ENCODE assay signal across 10 cellular contexts in the genomic region with DNA sequence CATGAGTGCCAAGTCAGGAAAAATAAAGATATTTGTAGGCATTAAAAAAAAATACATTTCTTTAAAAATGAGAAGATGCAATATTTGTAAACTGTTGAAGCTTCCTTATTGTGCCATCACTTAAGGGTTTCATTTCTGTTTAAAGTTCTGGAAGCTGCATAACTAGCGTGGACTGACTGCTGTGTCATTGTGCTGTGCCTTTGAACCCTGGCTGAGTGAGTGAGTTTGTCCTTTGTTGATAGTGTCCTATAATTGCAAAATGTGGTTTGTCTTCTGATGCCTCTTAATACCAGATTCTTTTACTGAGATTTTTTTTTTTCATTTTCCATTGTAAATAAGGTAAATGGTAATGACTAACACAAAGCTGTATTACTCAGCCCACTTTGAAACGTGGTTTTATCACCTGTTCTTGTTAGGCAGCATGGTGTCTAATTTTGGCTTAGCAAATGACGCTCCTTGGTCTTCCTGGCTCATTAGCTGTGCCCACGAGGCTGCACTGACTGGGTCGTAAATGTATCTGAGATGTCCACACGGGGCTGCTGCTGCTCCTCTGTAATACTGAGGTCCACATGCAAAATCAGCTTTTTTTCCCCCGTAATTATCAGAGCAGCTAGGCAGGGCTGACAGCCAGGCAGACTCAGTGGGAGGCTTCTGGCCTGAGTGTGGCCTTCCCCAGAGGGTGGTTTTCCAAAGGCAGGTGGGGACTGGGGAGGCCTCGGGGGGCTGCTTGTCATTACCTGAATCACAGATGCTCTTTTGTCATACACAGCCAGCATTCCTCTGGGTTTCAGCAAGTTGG. TPM values are rescaled to one million over a fixed set of nuclear protein-coding genes. Genes with fewer than 3 reads are reported as not detected.
DNase-seq lines count a peak whose midpoint lies in the region; ATAC-seq and TF ChIP-seq lines count a peak whose summit lies in the region.
"Had no signal": no experiment of that assay in that cellular context is flagged by ENCODE, and none has a peak within 500 bp of the region (broad histone marks: within the 10 kb centered on the region; RNA-seq: fewer than 3 reads in every experiment).

No MANE protein-coding gene starts in this region.

- H2BK12ac ChIP-seq in neuronal stem cell (ENCODE audit: low read length) = no peak overlapping the region

- H2BK15ac ChIP-seq in neuronal stem cell (ENCODE audit: low read length) = no peak overlapping the region

- peak; percentile 63 for DNase-seq in activated CD4-positive, alpha-beta T cell treated with anti-CD3 and anti-CD28 coated beads for 36 hours
- no peak for DNase-seq in activated CD4-positive, alpha-beta T cell treated with anti-CD3 and anti-CD28 coated beads for 4 hours
- DNase-seq in RWPE2 (ENCODE audit: low spot score) (no peak), endothelial cell (ENCODE audit: low spot score) (no peak), osteoblast (ENCODE audit: insufficient read length, low spot score, missing footprints) (peak; percentile 67), neuronal stem cell (ENCODE audit: low spot score) (no peak), DMS79 treated with DMSO at 0.1 percent for 48 hours (lab: John Stamatoyannopoulos, UW) (no peak), ovary (no peak)

- no peaks in the 10 kb centered on the region for H3K79me2 ChIP-seq in osteoblast (ENCODE audit: insufficient read depth, low read length)

- H3K23ac ChIP-seq in neuronal stem cell (ENCODE audit: low read depth, low read length, poor library complexity) = no peak overlapping the region

- no peak overlapping the region for H3K18ac ChIP-seq in neuronal stem cell (ENCODE audit: low read length)

- peak; percentile 88 for ATAC-seq in activated CD4-positive, alpha-beta T cell treated with anti-CD3 and anti-CD28 coated beads for 36 hours
- peak; percentile 78 for ATAC-seq in RWPE2 (ENCODE audit: low read depth)

- H3K4me1 ChIP-seq in RWPE2 (ENCODE audit: insufficient read depth, poor library complexity, severe bottlenecking) (peaks cover 12% of the 10 kb centered on the region), osteoblast (ENCODE audit: insufficient read depth, low read length) (no peaks in the 10 kb centered on the region), neuronal stem cell (ENCODE audit: control insufficient read depth in 2 of 2, insufficient read depth in 1 of 2, low read depth in 1 of 2, low read length in 2 of 2) (peaks cover 0 to 1% of the 10 kb centered on the region in 2 donors), ovary (ENCODE audit: insufficient read depth) (no peaks in the 10 kb centered on the region)

- H3K27ac Mint-ChIP-seq in activated CD4-positive, alpha-beta T cell treated with anti-CD3 and anti-CD28 coated beads for 36 hours = peak overlapping the region; percentile 88
- H3K27ac Mint-ChIP-seq in endothelial cell (ENCODE audit: unreplicated experiment) = peak overlapping the region; percentile 24
- H3K27ac Mint-ChIP-seq: T-helper 1 cell treated with Interleukin-12 subunit alpha and Interleukin-12 subunit beta and Interleukin-4 antibody, amounts not matched to agents 30 μg/mL and 1 μg/mL, for 36 hours had no signal

- H3K36me3 ChIP-seq in RWPE2 (ENCODE audit: low read depth) (peaks cover 46% of the 10 kb centered on the region), osteoblast (ENCODE audit: insufficient read depth, low read length) (peaks cover 46% of the 10 kb centered on the region), neuronal stem cell (replicated peaks in 1 of 2; ENCODE audit: control insufficient read depth in 2 of 2, insufficient read depth in 2 of 2, low read length in 2 of 2) (peaks cover 30 to 77% of the 10 kb centered on the region in 2 donors), ovary (no peaks in the 10 kb centered on the region)

- no peak overlapping the region for H4K8ac ChIP-seq in neuronal stem cell (ENCODE audit: low read depth, low read length)

- no peak for TF ChIP-seq EP300 in ovary (IDR thresholded peaks at IDR 0.05)

- H3K9me3 Mint-ChIP-seq in activated CD4-positive, alpha-beta T cell treated with anti-CD3 and anti-CD28 coated beads for 36 hours (ENCODE audit: low read depth) = no peaks in the 10 kb centered on the region
- no peaks in the 10 kb centered on the region for H3K9me3 Mint-ChIP-seq in endothelial cell (ENCODE audit: unreplicated experiment)
- H3K9me3 Mint-ChIP-seq: neural crest cell; T-helper 1 cell treated with Interleukin-12 subunit alpha and Interleukin-12 subunit beta and Interleukin-4 antibody, amounts not matched to agents 30 μg/mL and 1 μg/mL, for 36 hours had no signal

- CTCF ChIA-PET in activated CD4-positive, alpha-beta T cell treated with anti-CD3 and anti-CD28 coated beads for 36 hours (lab: Charles Lee) = interaction anchor here (0.5 to 3.0 kb wide), 7 partner anchors 14 to 580 kb away, joined by 3 to 7 read pairs (median 3); partner anchors contain the start of gene ZSCAN25

- intact Hi-C loops in activated CD4-positive, alpha-beta T cell treated with anti-CD3 and anti-CD28 coated beads for 36 hours (cut with DNase I, micrococcal nuclease) = loop anchor here in 1 of 2 experiments (10.0 kb wide), 1 partner anchor 203 kb away; no protein-coding TSS in a partner anchor
- intact Hi-C loops in ovary (cut with DNase I) = no loop called here

- H3K27ac ChIP-seq in RWPE2 (ENCODE audit: poor library complexity, severe bottlenecking) = no peak overlapping the region
- no peak overlapping the region for H3K27ac ChIP-seq in osteoblast (ENCODE audit: low read depth, low read length)
- no peak overlapping the region for H3K27ac ChIP-seq in neuronal stem cell (replicated peaks; ENCODE audit: low read length)
- H3K27ac ChIP-seq in ovary = no peak overlapping the region

- no peaks in the 10 kb centered on the region for H3K79me1 ChIP-seq in neuronal stem cell (ENCODE audit: low read depth, low read length)

- no peaks in the 10 kb centered on the region for H3K27me3 Mint-ChIP-seq in activated CD4-positive, alpha-beta T cell treated with anti-CD3 and anti-CD28 coated beads for 36 hours
- H3K27me3 Mint-ChIP-seq in endothelial cell (ENCODE audit: unreplicated experiment) = peaks cover 7% of the 10 kb centered on the region

- H4K20me1 ChIP-seq in osteoblast (ENCODE audit: insufficient read depth, low read length) = peaks cover 13% of the 10 kb centered on the region

- H3K4me1 Mint-ChIP-seq in activated CD4-positive, alpha-beta T cell treated with anti-CD3 and anti-CD28 coated beads for 36 hours = peaks cover 48% of the 10 kb centered on the region
- peaks cover 2% of the 10 kb centered on the region for H3K4me1 Mint-ChIP-seq in endothelial cell (ENCODE audit: unreplicated experiment)
- H3K4me1 Mint-ChIP-seq: neural crest cell had no signal

- no peak overlapping the region for H2AFZ ChIP-seq in osteoblast (ENCODE audit: low read length)
- H2AFZ ChIP-seq in neuronal stem cell (ENCODE audit: low read length) = no peak overlapping the region

- no peak for TF ChIP-seq POLR2A in ovary (IDR thresholded peaks at IDR 0.05)

- H3K9me3 ChIP-seq in RWPE2 (ENCODE audit: severe bottlenecking) (no peaks in the 10 kb centered on the region), osteoblast (ENCODE audit: low read depth, low read length) (no peaks in the 10 kb centered on the region), neuronal stem cell (replicated peaks in 1 of 2; ENCODE audit: control insufficient read depth in 2 of 2, insufficient read depth in 1 of 2, low read depth in 1 of 2, low read length in 2 of 2) (no peaks in the 10 kb centered on the region), ovary (no peaks in the 10 kb centered on the region)

- H3K36me3 Mint-ChIP-seq in activated CD4-positive, alpha-beta T cell treated with anti-CD3 and anti-CD28 coated beads for 36 hours (ENCODE audit: low read depth) = peaks cover 65% of the 10 kb centered on the region
- peaks cover 34% of the 10 kb centered on the region for H3K36me3 Mint-ChIP-seq in endothelial cell (ENCODE audit: low read depth, unreplicated experiment)

- POLR2A ChIA-PET in activated CD4-positive, alpha-beta T cell treated with anti-CD3 and anti-CD28 coated beads for 36 hours (lab: Charles Lee) = interaction anchor here (0.6 to 2.1 kb wide), 3 partner anchors 15 to 158 kb away, joined by 3 to 6 read pairs (median 4); partner anchors contain the start of genes ZNF655 and ZSCAN25

- no peak overlapping the region for H2AK5ac ChIP-seq in neuronal stem cell (ENCODE audit: low read depth, low read length)

- TF ChIP-seq CTCF in RWPE2 (IDR thresholded peaks at IDR 0.05; ENCODE audit: poor library complexity, severe bottlenecking) = peak; percentile 59
- TF ChIP-seq CTCF in endothelial cell (IDR thresholded peaks at IDR 0.05; ENCODE audit: unreplicated experiment) = no peak
- TF ChIP-seq CTCF in osteoblast (IDR thresholded peaks at IDR 0.05; ENCODE audit: extremely low read depth, low read depth, low read length) = peak; percentile 60
- TF ChIP-seq CTCF in ovary (IDR thresholded peaks at IDR 0.05) = no peak

- no peak overlapping the region for H3K9ac ChIP-seq in neuronal stem cell (ENCODE audit: low read depth, low read length, poor library complexity)

- H2BK120ac ChIP-seq in neuronal stem cell (ENCODE audit: low read depth, low read length) = no peak overlapping the region

- H3K4me3 Mint-ChIP-seq in activated CD4-positive, alpha-beta T cell treated with anti-CD3 and anti-CD28 coated beads for 36 hours = no peak overlapping the region
- H3K4me3 Mint-ChIP-seq in endothelial cell (ENCODE audit: unreplicated experiment) = no peak overlapping the region
- H3K4me3 Mint-ChIP-seq: neural crest cell; T-helper 1 cell treated with Interleukin-12 subunit alpha and Interleukin-12 subunit beta and Interleukin-4 antibody, amounts not matched to agents 30 μg/mL and 1 μg/mL, for 36 hours had no signal

- H2BK5ac ChIP-seq in neuronal stem cell (ENCODE audit: low read length) = no peak overlapping the region

- WGBS in neuronal stem cell (ENCODE audit: extremely low coverage in 2 of 2, insufficient read length in 2 of 2, insufficient replicate concordance in 1 of 2), 2 donors = no CpG with 5 or more reads among the region's 8 CpGs
- 25 to 31% (median 31%) methylated on average over 8 of the region's 8 CpGs for WGBS in ovary, 3 donors

- H4K91ac ChIP-seq in neuronal stem cell (ENCODE audit: low read depth, low read length, poor library complexity) = no peak overlapping the region

- H3K27me3 ChIP-seq in RWPE2 (ENCODE audit: insufficient read depth, poor library complexity, severe bottlenecking) (no peaks in the 10 kb centered on the region), osteoblast (ENCODE audit: insufficient read depth, low read length) (no peaks in the 10 kb centered on the region), neuronal stem cell (ENCODE audit: control insufficient read depth in 3 of 3, insufficient read depth in 3 of 3, low read depth in 1 of 3, low read length in 3 of 3) (no peaks in the 10 kb centered on the region), ovary (no peaks in the 10 kb centered on the region)

- H3K4ac ChIP-seq in neuronal stem cell (ENCODE audit: low read length) = no peak overlapping the region

- H3K4me3 ChIP-seq in RWPE2 (ENCODE audit: severe bottlenecking) (no peak overlapping the region), osteoblast (ENCODE audit: insufficient read depth, low read length) (no peak overlapping the region), neuronal stem cell (ENCODE audit: low read length in 2 of 2) (no peak overlapping the region), ovary (no peak overlapping the region)

- H3K4me2 ChIP-seq in osteoblast (ENCODE audit: insufficient read depth, low read length) (no peak overlapping the region), neuronal stem cell (ENCODE audit: insufficient read depth, low read length, poor library complexity, severe bottlenecking) (no peak overlapping the region)

- H3K14ac ChIP-seq in neuronal stem cell (ENCODE audit: low read length) = no peak overlapping the region

RNA-seq across cellular contexts. Expression of gene ZSCAN25, which starts 14.8 kb away (rescaled TPM):
- total RNA-seq in activated CD4-positive, alpha-beta T cell treated with anti-CD3 and anti-CD28 coated beads for 36 hours = 10 to 100 TPM; 20.5 to 25.2 TPM
- total RNA-seq in endothelial cell (ENCODE audit: unreplicated experiment) (23.8 TPM), osteoblast (11.9 and 12.7 TPM in 2 replicates), ovary (10 to 100 TPM; 10.2 to 21.1 (median 18.2) TPM)
- 5.5 TPM for polyA plus RNA-seq in neuronal stem cell (2013, experiment 1 of 2)
- polyA plus RNA-seq in neuronal stem cell (2013, experiment 2 of 2) = 5.9 TPM
- polyA plus RNA-seq in ovary = 10 to 100 TPM in 1 of 2 donors, 1 to 10 TPM in 1; 9.8 to 10.7 TPM

RNA-seq across cellular contexts. Expression of gene TMEM225B, which starts 33.4 kb away (rescaled TPM):
- total RNA-seq in activated CD4-positive, alpha-beta T cell treated with anti-CD3 and anti-CD28 coated beads for 36 hours = under 1 TPM; 0.57 to 0.58 TPM
- total RNA-seq in endothelial cell (ENCODE audit: unreplicated experiment) = 0.46 TPM
- total RNA-seq in osteoblast = 0.29 and 0.72 TPM in 2 replicates
- 1.3 TPM for polyA plus RNA-seq in neuronal stem cell (2013, experiment 1 of 2)
- 1.5 TPM for polyA plus RNA-seq in neuronal stem cell (2013, experiment 2 of 2)
- total RNA-seq in ovary = 1 to 10 TPM in 4 of 7 donors, under 1 TPM in 3; 0.25 to 3.5 (median 1.2) TPM
- polyA plus RNA-seq in ovary = 1 to 10 TPM in 1 of 2 donors, under 1 TPM in 1; 0.84 to 1.7 TPM

RNA-seq across cellular contexts. Expression of gene CYP3A5, which starts 48.3 kb away (rescaled TPM):
- total RNA-seq in activated CD4-positive, alpha-beta T cell treated with anti-CD3 and anti-CD28 coated beads for 36 hours = not detected
- total RNA-seq in endothelial cell (ENCODE audit: unreplicated experiment) (0.69 TPM), osteoblast (under 0.01 TPM in 2 replicates), ovary (10 to 100 TPM in 1 of 7 donors, 1 to 10 TPM in 3, under 1 TPM in 3; 0.20 to 34.5 (median 1.9) TPM)
- polyA plus RNA-seq in neuronal stem cell (2013, experiment 1 of 2) = 0.01 TPM
- 0.06 TPM for polyA plus RNA-seq in neuronal stem cell (2013, experiment 2 of 2)
- polyA plus RNA-seq in ovary = 1 to 10 TPM in 1 of 2 donors, under 1 TPM in 1; 0.45 to 1.3 TPM
- total RNA-seq: neural crest cell had no signal

Comparison
In these comparisons a context has a peak if more than half of its experiments do, and no peak if none do; other contexts are left out.
1. DNase-seq: peak in activated CD4-positive, alpha-beta T cell treated with anti-CD3 and anti-CD28 coated beads for 36 hours (single experiment) and osteoblast (single experiment); none in activated CD4-positive, alpha-beta T cell treated with anti-CD3 and anti-CD28 coated beads for 4 hours (0 of 2), RWPE2 (single experiment), endothelial cell (single experiment), neuronal stem cell (single experiment), DMS79 treated with DMSO at 0.1 percent for 48 hours (single experiment) and ovary (0 of 5).
2. CTCF ChIP-seq: peak in RWPE2 (single experiment) and osteoblast (single experiment); none in endothelial cell (single experiment) and ovary (0 of 3).